In genomic region chr4:72323227-72323626, GRCh38 we compare ENCODE assay signal across 1 cellular context.
TF ChIP-seq lines count a peak whose summit lies in the region.

No MANE protein-coding gene starts in this region.

TF ChIP-seq in GM23338, 12 proteins besides CTCF, POLR2A, EP300 and RAD21 (continued from another document):
- TF ChIP-seq REST (IDR thresholded peaks at IDR 0.05; ENCODE audit: unreplicated experiment): no peak
- no peak for TF ChIP-seq EZH2phosphoT487 (IDR thresholded peaks at IDR 0.05; ENCODE audit: unreplicated experiment)
- no peak for TF ChIP-seq JUNB (IDR thresholded peaks at IDR 0.05; ENCODE audit: unreplicated experiment)
- no peak for TF ChIP-seq ETS1 (IDR thresholded peaks at IDR 0.05)
- TF ChIP-seq CREB1 (CRISPR knock-in tag; IDR thresholded peaks at IDR 0.05; ENCODE audit: low read depth): no peak
- no peak for TF ChIP-seq EZH2 (IDR thresholded peaks at IDR 0.05; ENCODE audit: low read depth, unreplicated experiment)
- TF ChIP-seq STAT1 (IDR thresholded peaks at IDR 0.05; ENCODE audit: unreplicated experiment): no peak
- no peak for TF ChIP-seq ZNF462 (CRISPR knock-in tag; IDR thresholded peaks at IDR 0.05)
- no peak for TF ChIP-seq POLR2AphosphoS5 (IDR thresholded peaks at IDR 0.05; ENCODE audit: low read depth)
- no peak for TF ChIP-seq ZNF114 (CRISPR knock-in tag; IDR thresholded peaks at IDR 0.05)
